ENCODE assay signal across 8 cellular contexts in the genomic region with DNA sequence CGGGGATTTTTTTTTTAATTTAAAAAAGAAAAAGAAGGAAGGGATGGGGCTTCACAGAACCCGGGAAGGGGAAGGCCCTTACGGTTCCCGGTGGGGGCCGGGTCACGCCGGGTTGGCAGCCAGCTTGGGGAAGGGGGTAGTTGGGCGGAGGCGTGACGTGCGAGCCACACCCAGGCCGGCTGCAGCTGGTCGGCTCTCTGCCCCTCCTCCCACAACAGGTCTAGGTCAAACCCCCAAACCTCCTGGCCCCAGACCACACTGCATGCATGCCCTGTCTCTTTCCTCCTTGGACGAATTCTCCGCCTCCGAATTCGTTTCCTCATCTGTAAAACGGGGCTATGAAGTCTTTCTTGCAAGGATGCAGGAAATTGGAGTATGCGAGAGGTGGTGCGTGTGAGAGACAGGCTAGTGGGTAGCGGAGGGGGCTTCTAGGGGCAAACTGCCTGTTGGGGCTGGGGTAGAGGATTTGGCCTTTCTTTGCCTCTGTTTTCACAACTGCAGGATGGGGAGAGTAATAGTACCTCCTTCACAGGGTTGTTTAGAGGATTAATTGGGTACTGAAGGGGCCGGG. TPM values are rescaled to one million over a fixed set of nuclear protein-coding genes. Genes with fewer than 3 reads are reported as not detected.
DNase-seq lines count a peak whose midpoint lies in the region; ATAC-seq, FAIRE-seq and TF ChIP-seq lines count a peak whose summit lies in the region.

No MANE protein-coding gene starts in this region.

- peak; percentile 58 for DNase-seq in GM12891 (ENCODE audit: insufficient read length, low spot score)
- DNase-seq in NOMO-1 (lab: John Stamatoyannopoulos, UW; ENCODE audit: unreplicated experiment in 2 of 2): peak; percentile 66 to 84
- peak; percentile 79 for DNase-seq in left ventricle myocardium superior
- DNase-seq in activated CD8-positive, alpha-beta memory T cell treated with anti-CD3 and anti-CD28 coated beads, Interleukin-2, amount 10 ng/mL, durations not matched to agents 7 days and 5 days: no peak
- DNase-seq in activated CD8-positive, alpha-beta memory T cell treated with anti-CD3 and anti-CD28 coated beads, Interleukin-2, amount 50 U/mL, for 48 hours: no peak

- no peaks in the 10 kb centered on the region for H3K4me1 ChIP-seq in rectal smooth muscle tissue (ENCODE audit: control insufficient read depth, insufficient read depth, low read length)

- H3K4me3 Mint-ChIP-seq in activated CD8-positive, alpha-beta memory T cell treated with anti-CD3 and anti-CD28 coated beads, Interleukin-2, amount 10 ng/mL, durations not matched to agents 7 days and 5 days: no peak overlapping the region

- H3K27ac ChIP-seq in rectal smooth muscle tissue (ENCODE audit: low read depth, low read length): no peak overlapping the region

- peaks cover 17% of the 10 kb centered on the region for H3K4me1 Mint-ChIP-seq in activated CD8-positive, alpha-beta memory T cell treated with anti-CD3 and anti-CD28 coated beads, Interleukin-2, amount 10 ng/mL, durations not matched to agents 7 days and 5 days

- ATAC-seq in left ventricle myocardium superior (peak; percentile 74), HG02763 (IDR thresholded peaks at IDR 0.05; ENCODE audit: unreplicated experiment) (no peak), GM21515 (IDR thresholded peaks at IDR 0.05; ENCODE audit: unreplicated experiment) (no peak)
- ATAC-seq in activated CD8-positive, alpha-beta memory T cell treated with anti-CD3 and anti-CD28 coated beads, Interleukin-2, amount 10 ng/mL, durations not matched to agents 7 days and 5 days: no peak

- no peak overlapping the region for H3K9ac ChIP-seq in rectal smooth muscle tissue (ENCODE audit: low read length)

- no peak overlapping the region for H3K27ac Mint-ChIP-seq in activated CD8-positive, alpha-beta memory T cell treated with anti-CD3 and anti-CD28 coated beads, Interleukin-2, amount 10 ng/mL, durations not matched to agents 7 days and 5 days

- H3K27me3 Mint-ChIP-seq in activated CD8-positive, alpha-beta memory T cell treated with anti-CD3 and anti-CD28 coated beads, Interleukin-2, amount 10 ng/mL, durations not matched to agents 7 days and 5 days: peaks cover 69% of the 10 kb centered on the region

- FAIRE-seq in GM12891 (lab: Jason Lieb, UNC): peak; percentile 87

- intact Hi-C loops in left ventricle myocardium superior (cut with micrococcal nuclease): no loop called here

- no peak for TF ChIP-seq POLR2A in GM12891 (IDR thresholded peaks at IDR 0.05; ENCODE audit: low read depth, low read length)

- no peaks in the 10 kb centered on the region for H3K36me3 Mint-ChIP-seq in activated CD8-positive, alpha-beta memory T cell treated with anti-CD3 and anti-CD28 coated beads, Interleukin-2, amount 10 ng/mL, durations not matched to agents 7 days and 5 days

- H3K4me3 ChIP-seq in rectal smooth muscle tissue (ENCODE audit: low read length): peak overlapping the region; percentile 14

- no peaks in the 10 kb centered on the region for H3K9me3 Mint-ChIP-seq in activated CD8-positive, alpha-beta memory T cell treated with anti-CD3 and anti-CD28 coated beads, Interleukin-2, amount 10 ng/mL, durations not matched to agents 7 days and 5 days (ENCODE audit: low read depth)

- peaks cover 14% of the 10 kb centered on the region for H3K27me3 ChIP-seq in rectal smooth muscle tissue (ENCODE audit: control insufficient read depth, insufficient read depth, low read length)

- CTCF ChIA-PET in activated CD8-positive, alpha-beta memory T cell treated with anti-CD3 and anti-CD28 coated beads, Interleukin-2, amount 10 ng/mL, durations not matched to agents 7 days and 5 days (lab: Charles Lee): interaction anchor here (2.3 to 2.6 kb wide), 2 partner anchors 22 to 199 kb away, joined by 7 to 12 read pairs; no protein-coding TSS in a partner anchor

- H3K36me3 ChIP-seq in rectal smooth muscle tissue (ENCODE audit: control insufficient read depth, insufficient read depth, low read length): no peaks in the 10 kb centered on the region

TF ChIP-seq in GM12891, 5 proteins besides CTCF, POLR2A, EP300 and RAD21:
- TF ChIP-seq SPI1 (IDR thresholded peaks at IDR 0.05; ENCODE audit: low read depth, low read length) (no peak), TAF1 (IDR thresholded peaks at IDR 0.05; ENCODE audit: low read depth, low read length) (no peak), POU2F2 (IDR thresholded peaks at IDR 0.05; ENCODE audit: low read depth, low read length) (no peak), POLR2AphosphoS5 (IDR thresholded peaks at IDR 0.05; ENCODE audit: low read depth, low read length) (no peak), PAX5 (IDR thresholded peaks at IDR 0.05; ENCODE audit: insufficient read depth, low read length, severe bottlenecking) (no peak)

RNA-seq across cellular contexts. Expression of a gene that starts 0.8 kb away (rescaled TPM):
- polyA plus RNA-seq in GM12891 (2012; ENCODE audit: low read depth, missing spikeins): 42.0 TPM
- total RNA-seq in left ventricle myocardium superior: 4.4 TPM
- not detected for total RNA-seq in activated CD8-positive, alpha-beta memory T cell treated with anti-CD3 and anti-CD28 coated beads, Interleukin-2, amount 10 ng/mL, durations not matched to agents 7 days and 5 days

RNA-seq across cellular contexts. Expression of a gene that starts 42.6 kb away (rescaled TPM):
- not detected for polyA plus RNA-seq in GM12891 (2012; ENCODE audit: low read depth, missing spikeins)
- 9.2 TPM for total RNA-seq in left ventricle myocardium superior
- not detected for total RNA-seq in activated CD8-positive, alpha-beta memory T cell treated with anti-CD3 and anti-CD28 coated beads, Interleukin-2, amount 10 ng/mL, durations not matched to agents 7 days and 5 days

RNA-seq across cellular contexts. Expression of a gene that starts 56.6 kb away (rescaled TPM):
- polyA plus RNA-seq in GM12891 (2012; ENCODE audit: low read depth, missing spikeins): 19.1 TPM
- total RNA-seq in left ventricle myocardium superior: 25.6 TPM
- total RNA-seq in activated CD8-positive, alpha-beta memory T cell treated with anti-CD3 and anti-CD28 coated beads, Interleukin-2, amount 10 ng/mL, durations not matched to agents 7 days and 5 days: 10 to 100 TPM; 35.7 to 39.1 TPM

Comparison
In these comparisons a context has a peak if more than half of its experiments do, and no peak if none do; other contexts are left out.
1. DNase-seq: peak in GM12891 (single experiment), NOMO-1 (2 of 2) and left ventricle myocardium superior (single experiment); none in activated CD8-positive, alpha-beta memory T cell treated with anti-CD3 and anti-CD28 coated beads, Interleukin-2, amount 10 ng/mL, durations not matched to agents 7 days and 5 days (single experiment) and activated CD8-positive, alpha-beta memory T cell treated with anti-CD3 and anti-CD28 coated beads, Interleukin-2, amount 50 U/mL, for 48 hours (single experiment).
2. RNA of a gene that starts 42.6 kb away (total RNA-seq): 9.2 TPM in left ventricle myocardium superior (single experiment); not detected in activated CD8-positive, alpha-beta memory T cell treated with anti-CD3 and anti-CD28 coated beads, Interleukin-2, amount 10 ng/mL, durations not matched to agents 7 days and 5 days; every median in the first group is over 10 times any median in the second.